In genomic region chr12:126483145-126484068, GRCh38 we compare ENCODE assay signal across 15 cellular contexts.
DNase-seq lines count a peak whose midpoint lies in the region; ATAC-seq, FAIRE-seq and TF ChIP-seq lines count a peak whose summit lies in the region.
"Had no signal": no experiment of that assay in that cellular context is flagged by ENCODE, and none has a peak within 500 bp of the region (broad histone marks: within the 10 kb centered on the region; RNA-seq: fewer than 3 reads in every experiment).

No MANE protein-coding gene starts in this region.

- no peaks in the 10 kb centered on the region for H3K36me3 ChIP-seq in Peyer's patch
- H3K36me3 ChIP-seq: upper lobe of left lung had no signal

- CTCF ChIA-PET in A549 (lab: Yijun Ruan, JAX): no interaction called here

- no peak for ATAC-seq in A549
- ATAC-seq: mucosa of descending colon, sciatic nerve had no signal

- H3K27ac ChIP-seq in A549: no peak overlapping the region
- no peak overlapping the region for H3K27ac ChIP-seq in Peyer's patch
- H3K27ac ChIP-seq: upper lobe of left lung had no signal

- WGBS in A549 (ENCODE audit: missing lambda C conversion rate): 23% methylated on average over 17 of the region's 17 CpGs

- H3K9me3 ChIP-seq in A549: no peaks in the 10 kb centered on the region
- peaks cover 0 to 5% (median 0%) of the 10 kb centered on the region in 4 donors for H3K9me3 ChIP-seq in Peyer's patch
- H3K9me3 ChIP-seq: upper lobe of left lung had no signal

- no peak for TF ChIP-seq EP300 in A549 (IDR thresholded peaks at IDR 0.05)

- no peak for TF ChIP-seq RAD21 in A549 (conservative IDR thresholded peaks at IDR 0.05 in 1 of 2, IDR thresholded peaks at IDR 0.05 in 1 of 2)

- TF ChIP-seq POLR2A in A549 (IDR thresholded peaks at IDR 0.05; ENCODE audit: low read length): no peak
- no peak for TF ChIP-seq POLR2A in Peyer's patch (IDR thresholded peaks at IDR 0.05)

- POLR2A ChIA-PET in A549 (lab: Yijun Ruan, JAX): no interaction called here

- FAIRE-seq in A549 (lab: Jason Lieb, UNC): no peak

- H3K4me1 ChIP-seq in A549 (no peaks in the 10 kb centered on the region), Peyer's patch (no peaks in the 10 kb centered on the region)
- H3K4me1 ChIP-seq: upper lobe of left lung had no signal

- DNase-seq in A549 (ENCODE audit: low read depth in 1 of 2, low spot score in 1 of 2): no peak
- DNase-seq in LoVo (ENCODE audit: low spot score): peak; percentile 11
- peak; percentile 74 for DNase-seq in astrocyte of the hippocampus (ENCODE audit: low read depth, low spot score)
- peak; percentile 27 for DNase-seq in iris pigment epithelial cell (ENCODE audit: low read depth)
- DNase-seq in islet precursor cell: no peak
- DNase-seq in stimulated activated CD4-positive, alpha-beta T cell treated with anti-CD3 and anti-CD28 coated beads, Interleukin-12 subunit alpha, Interleukin-12 subunit beta, amount 100 ng/mL, for 4 hours: no peak
- no peak for DNase-seq in Peyer's patch
- no peak for DNase-seq in OCI-M2 (lab: John Stamatoyannopoulos, UW; ENCODE audit: unreplicated experiment)
- DNase-seq: activated CD4-positive, alpha-beta T cell treated with anti-CD3 and anti-CD28 coated beads, Interleukin-2, amount 50 U/mL, for 4 hours; AML-193; effector CD8-positive, alpha-beta T cell; mucosa of descending colon; NCI-H526 treated with DMSO at 0.1 percent for 48 hours; upper lobe of left lung had no signal

- no peak for TF ChIP-seq CTCF in A549 (IDR thresholded peaks at IDR 0.05)
- no peak for TF ChIP-seq CTCF in Peyer's patch (IDR thresholded peaks at IDR 0.05)

- no peaks in the 10 kb centered on the region for H3K27me3 ChIP-seq in Peyer's patch
- H3K27me3 ChIP-seq: upper lobe of left lung had no signal

- H3K4me2 ChIP-seq in A549: no peak overlapping the region

- no peak overlapping the region for H3K4me3 ChIP-seq in A549
- no peak overlapping the region for H3K4me3 ChIP-seq in Peyer's patch
- H3K4me3 ChIP-seq: mucosa of descending colon, upper lobe of left lung had no signal

TF ChIP-seq in A549, 52 proteins besides CTCF, POLR2A, EP300 and RAD21:
- TF ChIP-seq NPAS2 (CRISPR knock-in tag; IDR thresholded peaks at IDR 0.05; ENCODE audit: borderline replicate concordance): no peak
- TF ChIP-seq FOSL2 (IDR thresholded peaks at IDR 0.05): no peak
- TF ChIP-seq FOSL2 (CRISPR knock-in tag; IDR thresholded peaks at IDR 0.05): peak; percentile 63
- TF ChIP-seq SREBF2 (IDR thresholded peaks at IDR 0.05): no peak
- no peak for TF ChIP-seq KDM5A (IDR thresholded peaks at IDR 0.05)
- TF ChIP-seq TP53 (CRISPR knock-in tag; IDR thresholded peaks at IDR 0.05): no peak
- no peak for TF ChIP-seq BHLHE40 (IDR thresholded peaks at IDR 0.05; ENCODE audit: low read depth, low read length)
TF ChIP-seq in A549: peak in this region for 1.

Comparison
In these comparisons a context has a peak if more than half of its experiments do, and no peak if none do; other contexts are left out.
1. DNase-seq: peak in LoVo (single experiment), astrocyte of the hippocampus (single experiment) and iris pigment epithelial cell (single experiment); none in A549 (0 of 2), islet precursor cell (single experiment), stimulated activated CD4-positive, alpha-beta T cell treated with anti-CD3 and anti-CD28 coated beads, Interleukin-12 subunit alpha, Interleukin-12 subunit beta, amount 100 ng/mL, for 4 hours (single experiment), Peyer's patch (0 of 3) and OCI-M2 (single experiment).